ENCODE assay signal across 1 cellular context in the genomic region with DNA sequence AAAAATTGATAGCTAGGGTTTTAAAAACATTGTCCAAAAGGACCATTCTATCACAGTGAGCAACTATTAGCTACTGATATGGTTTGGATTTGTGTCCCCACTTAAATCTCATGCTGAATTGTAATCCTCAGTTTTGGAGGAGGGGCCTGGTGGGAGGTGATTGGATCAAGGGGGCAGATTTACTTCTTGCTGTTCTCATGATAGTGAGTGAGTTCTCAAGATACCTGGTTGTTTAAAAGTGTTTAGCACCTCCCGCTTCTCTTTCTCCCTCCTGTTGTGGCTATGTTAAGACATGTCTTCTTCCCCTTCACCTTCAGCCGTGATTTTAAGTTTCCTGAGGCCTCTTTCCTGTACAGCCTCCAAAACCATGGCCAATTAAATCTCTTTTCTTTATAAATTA.
TF ChIP-seq lines count a peak whose summit lies in the region.

No MANE protein-coding gene starts in this region.

TF ChIP-seq in H1, 55 proteins besides CTCF, POLR2A, EP300 and RAD21:
- no peak for TF ChIP-seq ASH2L (IDR thresholded peaks at IDR 0.05; ENCODE audit: low read length)
- no peak for TF ChIP-seq RXRA (IDR thresholded peaks at IDR 0.05; ENCODE audit: insufficient read depth, low read depth, low read length)
- TF ChIP-seq SIRT6 (IDR thresholded peaks at IDR 0.05; ENCODE audit: low read length): no peak
- no peak for TF ChIP-seq SP2 (IDR thresholded peaks at IDR 0.05; ENCODE audit: low read length)
- no peak for TF ChIP-seq GABPA (IDR thresholded peaks at IDR 0.05; ENCODE audit: borderline replicate concordance, insufficient read depth, low read length)
- TF ChIP-seq TCF12 (IDR thresholded peaks at IDR 0.05; ENCODE audit: low read depth, low read length): no peak
- no peak for TF ChIP-seq JUN (IDR thresholded peaks at IDR 0.05; ENCODE audit: low read depth, low read length)
- no peak for TF ChIP-seq KDM1A (IDR thresholded peaks at IDR 0.05; ENCODE audit: borderline replicate concordance, low read length)
- TF ChIP-seq RFX5 (IDR thresholded peaks at IDR 0.05; ENCODE audit: borderline replicate concordance, low read depth, low read length): no peak
- TF ChIP-seq SUZ12 (IDR thresholded peaks at IDR 0.05; ENCODE audit: low read length): no peak
- no peak for TF ChIP-seq SP1 (IDR thresholded peaks at IDR 0.05; ENCODE audit: low read depth, low read length)
- no peak for TF ChIP-seq HDAC6 (IDR thresholded peaks at IDR 0.05; ENCODE audit: low read depth, low read length)
- TF ChIP-seq SRF (IDR thresholded peaks at IDR 0.05; ENCODE audit: low read depth, low read length): no peak
- no peak for TF ChIP-seq FOSL1 (IDR thresholded peaks at IDR 0.05; ENCODE audit: insufficient read depth, low read depth, low read length)
- no peak for TF ChIP-seq CHD7 (IDR thresholded peaks at IDR 0.05; ENCODE audit: insufficient replicate concordance, low read length)
- no peak for TF ChIP-seq GTF2F1 (IDR thresholded peaks at IDR 0.05; ENCODE audit: borderline replicate concordance, low read depth, low read length)
- no peak for TF ChIP-seq ZNF274 (IDR thresholded peaks at IDR 0.05; ENCODE audit: borderline replicate concordance, extremely low read depth, low read length)
- TF ChIP-seq CHD1 (IDR thresholded peaks at IDR 0.05; ENCODE audit: low read depth, low read length): no peak
- no peak for TF ChIP-seq HDAC2 (IDR thresholded peaks at IDR 0.05; ENCODE audit: borderline replicate concordance in 1 of 2, low read depth in 2 of 2, low read length in 2 of 2)
TF ChIP-seq in H1: peak in this region for 0.
